8 cellular contexts compared by ENCODE assay signal in genomic region chr10:121974535-121975294, GRCh38. TPM values are rescaled to one million over a fixed set of nuclear protein-coding genes. Genes with fewer than 3 reads are reported as not detected.
DNase-seq lines count a peak whose midpoint lies in the region; ATAC-seq and TF ChIP-seq lines count a peak whose summit lies in the region.

Gene NSMCE4A, minus strand, starts transcription at chr10:121975217. Its CDS starts 52 bp downstream, at chr10:121975165.

- DNase-seq in GM03348 (ENCODE audit: low spot score): peak; percentile 94
- peak; percentile 49 for DNase-seq in activated naive CD8-positive, alpha-beta T cell treated with anti-CD3 and anti-CD28 coated beads, Interleukin-2, amount 50 U/mL, for 16 hours (ENCODE audit: low read depth, low spot score)
- peak; percentile 86 for DNase-seq in Right ventricle myocardium superior
- peak; percentile 60 to 75 for DNase-seq in trophoblast cell
- peak; percentile 62 to 84 for DNase-seq in tibial artery

- H3K9ac ChIP-seq in KMS-11 (peak within 1 kb of the TSS; percentile 97), SU-DHL-6 (ENCODE audit: low read length) (peak within 1 kb of the TSS; percentile 90), trophoblast cell (ENCODE audit: low read length) (peak within 1 kb of the TSS; percentile 93)

- peaks cover 11% of the 10 kb centered on the region for H3K4me1 ChIP-seq in KMS-11 (ENCODE audit: low read depth, poor library complexity, severe bottlenecking)
- H3K4me1 ChIP-seq in trophoblast cell (ENCODE audit: control insufficient read depth in 1 of 2, insufficient read depth in 2 of 2, low read length in 2 of 2): peaks cover 3 to 6% of the 10 kb centered on the region in 2 experiments
- H3K4me1 ChIP-seq in tibial artery: peaks cover 0 to 24% (median 17%) of the 10 kb centered on the region in 4 donors

- peaks cover 3% of the 10 kb centered on the region for H3K79me1 ChIP-seq in trophoblast cell (ENCODE audit: low read length)

- no CpG with 5 or more reads among the region's 101 CpGs for WGBS in trophoblast cell (ENCODE audit: extremely low coverage, insufficient coverage, insufficient read length)

- peak within 1 kb of the TSS; percentile 76 for H2AFZ ChIP-seq in KMS-11 (ENCODE audit: low read depth)
- peak within 1 kb of the TSS; percentile 81 for H2AFZ ChIP-seq in SU-DHL-6 (ENCODE audit: low read depth, low read length, severe bottlenecking)
- H2AFZ ChIP-seq in trophoblast cell (ENCODE audit: insufficient read depth, low read length, poor library complexity): peak within 1 kb of the TSS; percentile 92

- no peak within 1 kb of the TSS for H2BK12ac ChIP-seq in trophoblast cell (ENCODE audit: low read length)

- peak within 1 kb of the TSS; percentile 39 for H3K4ac ChIP-seq in trophoblast cell (ENCODE audit: low read depth, low read length)

- H3K4me2 ChIP-seq in KMS-11 (peak within 1 kb of the TSS; percentile 99), SU-DHL-6 (ENCODE audit: low read depth, low read length, poor library complexity, severe bottlenecking) (peak within 1 kb of the TSS; percentile 72), trophoblast cell (ENCODE audit: low read length) (peak within 1 kb of the TSS; percentile 82)

- peak within 1 kb of the TSS; percentile 75 for H3K14ac ChIP-seq in trophoblast cell (ENCODE audit: low read length)

- H4K20me1 ChIP-seq in KMS-11 (ENCODE audit: insufficient read depth) (no peaks in the 10 kb centered on the region), SU-DHL-6 (ENCODE audit: low read depth, low read length) (no peaks in the 10 kb centered on the region)

- H3K36me3 ChIP-seq in KMS-11 (ENCODE audit: insufficient read depth): no peaks in the 10 kb centered on the region; the same call in 1 of the 2 replicates
- H3K36me3 ChIP-seq in SU-DHL-6 (ENCODE audit: low read length): peaks cover 5% of the 10 kb centered on the region; the same call in 1 of the 2 replicates
- peaks cover 2 to 5% of the 10 kb centered on the region in 2 experiments for H3K36me3 ChIP-seq in trophoblast cell (ENCODE audit: control insufficient read depth in 1 of 2, insufficient read depth in 2 of 2, low read length in 2 of 2)
- H3K36me3 ChIP-seq in tibial artery: peaks cover 9 to 29% (median 13%) of the 10 kb centered on the region in 3 donors

- H3K4me3 ChIP-seq in KMS-11 (IDR thresholded peaks at IDR 0.05; ENCODE audit: insufficient read depth, low read depth, low read length): no peak within 1 kb of the TSS
- peak within 1 kb of the TSS; percentile 80 for H3K4me3 ChIP-seq in SU-DHL-6 (ENCODE audit: insufficient read depth, low read length, poor library complexity, severe bottlenecking)
- peak within 1 kb of the TSS; percentile 82 for H3K4me3 ChIP-seq in trophoblast cell (ENCODE audit: low read depth, low read length)
- H3K4me3 ChIP-seq in tibial artery: peak within 1 kb of the TSS; percentile 74 to 99

- no peak within 1 kb of the TSS for H2BK5ac ChIP-seq in trophoblast cell (ENCODE audit: low read depth, low read length, poor library complexity)

- H3K79me2 ChIP-seq in KMS-11 (ENCODE audit: insufficient read depth, low read depth) (peaks cover 23% of the 10 kb centered on the region), SU-DHL-6 (ENCODE audit: insufficient read depth, low read length) (peaks cover 13% of the 10 kb centered on the region), trophoblast cell (ENCODE audit: control insufficient read depth, insufficient read depth, low read length, poor library complexity) (peaks cover 3% of the 10 kb centered on the region)

- H3K9me3 ChIP-seq in SU-DHL-6 (ENCODE audit: insufficient read depth, low read length): peaks cover 14% of the 10 kb centered on the region; the same call in 1 of the 2 replicates
- peaks cover 19% of the 10 kb centered on the region for H3K9me3 ChIP-seq in trophoblast cell (ENCODE audit: insufficient read depth, low read depth, low read length)
- no peaks in the 10 kb centered on the region for H3K9me3 ChIP-seq in tibial artery

- H3F3A ChIP-seq in SU-DHL-6 (ENCODE audit: insufficient read depth): no peaks in the 10 kb centered on the region

- peak within 1 kb of the TSS; percentile 73 for H3K18ac ChIP-seq in trophoblast cell (ENCODE audit: low read length)

- peak within 1 kb of the TSS; percentile 73 for H4K91ac ChIP-seq in trophoblast cell (ENCODE audit: low read depth, low read length)

- H3K27me3 ChIP-seq in KMS-11 (ENCODE audit: insufficient read depth, low read depth) (no peaks in the 10 kb centered on the region), SU-DHL-6 (ENCODE audit: low read length) (no peaks in the 10 kb centered on the region), trophoblast cell (ENCODE audit: insufficient read depth, low read length) (no peaks in the 10 kb centered on the region), tibial artery (no peaks in the 10 kb centered on the region)

- ATAC-seq in GM21786 (IDR thresholded peaks at IDR 0.05; ENCODE audit: unreplicated experiment) (peak; percentile 85), Right ventricle myocardium superior (ENCODE audit: poor library complexity) (peak; percentile 96)

- intact Hi-C loops in Right ventricle myocardium superior (cut with DNase I) (loop anchor here (10.0 kb wide), 1 partner anchor 80 kb away; no protein-coding TSS in a partner anchor), tibial artery (cut with DNase I; ENCODE audit: low total_unique reads) (loop anchor here (1.0 to 10.0 kb wide), 3 partner anchors 20 to 140 kb away; no protein-coding TSS in a partner anchor)

- no peak within 1 kb of the TSS for H3K23ac ChIP-seq in trophoblast cell (ENCODE audit: low read length)

- H3K27ac ChIP-seq in KMS-11 (peak within 1 kb of the TSS; percentile 96), SU-DHL-6 (ENCODE audit: low read depth, low read length) (peak within 1 kb of the TSS; percentile 83), trophoblast cell (ENCODE audit: low read depth, low read length) (peak within 1 kb of the TSS; percentile 73), tibial artery (peak within 1 kb of the TSS; percentile 93 to 99)

- TF ChIP-seq CTCF in KMS-11 (conservative IDR thresholded peaks at IDR 0.05; ENCODE audit: low read depth, low read length) (no peak), SU-DHL-6 (IDR thresholded peaks at IDR 0.05; ENCODE audit: insufficient read depth, low read length, poor library complexity, severe bottlenecking) (no peak), tibial artery (IDR thresholded peaks at IDR 0.05) (peak in 1 of 2 experiments; percentile 55)

- H4K8ac ChIP-seq in trophoblast cell (ENCODE audit: low read depth, low read length): peak within 1 kb of the TSS; percentile 91

- no peak within 1 kb of the TSS for H2AK5ac ChIP-seq in trophoblast cell (ENCODE audit: low read length)

- H3K9me2 ChIP-seq in SU-DHL-6 (replicated peaks; ENCODE audit: insufficient read depth, low read length): no peaks in the 10 kb centered on the region

- peak within 1 kb of the TSS; percentile 90 for H4K12ac ChIP-seq in trophoblast cell (ENCODE audit: low read depth, low read length)

- peak within 1 kb of the TSS; percentile 55 for H2BK120ac ChIP-seq in trophoblast cell (ENCODE audit: insufficient read depth, low read length, poor library complexity)

RNA-seq across cellular contexts. Expression of gene NSMCE4A, which starts in this region (rescaled TPM):
- total RNA-seq in Right ventricle myocardium superior: 23.7 TPM
- polyA plus RNA-seq in trophoblast cell (2013): 33.3 and 34.1 TPM in 2 replicates
